Comparison of ENCODE assay signal across 13 cellular contexts in the genomic region with DNA sequence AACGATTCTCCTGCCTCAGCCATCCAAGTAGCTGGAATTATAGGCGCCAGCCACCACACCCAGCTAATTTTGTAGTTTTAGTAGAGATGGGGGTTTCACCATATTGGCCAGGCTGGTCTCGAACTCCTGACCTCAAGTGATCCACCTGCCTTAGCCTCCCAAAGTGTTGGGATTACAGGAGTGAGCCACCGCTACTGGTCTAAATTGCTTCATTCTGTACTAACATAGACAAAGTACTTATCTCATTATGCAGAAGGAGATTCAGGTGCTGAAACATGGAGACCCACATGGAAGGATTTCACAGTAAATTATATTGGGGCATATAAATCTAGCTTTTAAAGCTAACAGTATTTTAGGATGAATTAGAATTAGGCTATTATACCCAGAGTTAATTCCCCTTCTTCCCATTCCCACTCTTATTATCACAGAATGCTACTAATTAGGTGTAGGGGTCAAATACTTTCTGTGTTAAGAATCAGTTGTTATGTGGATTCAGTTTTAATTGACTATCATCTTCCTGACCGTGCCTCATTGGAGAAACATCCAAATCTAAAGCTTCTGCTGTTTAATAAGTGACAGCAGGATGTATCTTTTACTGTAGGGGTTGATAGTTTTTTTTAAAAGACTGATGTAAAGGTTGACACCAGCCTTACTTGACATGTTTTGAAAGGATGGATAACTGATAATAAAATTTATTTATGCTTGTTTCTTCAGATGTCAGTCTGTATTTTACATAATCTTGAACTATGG. TPM values are rescaled to one million over a fixed set of nuclear protein-coding genes. Genes with fewer than 3 reads are reported as not detected.
DNase-seq lines count a peak whose midpoint lies in the region; ATAC-seq and TF ChIP-seq lines count a peak whose summit lies in the region.
"Had no signal": no experiment of that assay in that cellular context is flagged by ENCODE, and none has a peak within 500 bp of the region (broad histone marks: within the 10 kb centered on the region; RNA-seq: fewer than 3 reads in every experiment).

No MANE protein-coding gene starts in this region.

- no peaks in the 10 kb centered on the region for H3K9me3 ChIP-seq in PC-9 (ENCODE audit: insufficient read depth, low read depth)
- no peaks in the 10 kb centered on the region for H3K9me3 ChIP-seq in aorta (ENCODE audit: control insufficient read depth, low read length)
- H3K9me3 ChIP-seq: adrenal gland, ovary had no signal

- DNase-seq in activated CD4-positive, alpha-beta T cell treated with anti-CD3 and anti-CD28 coated beads, Interleukin-2, amount 10 ng/mL, durations not matched to agents 24 days and 14 days: no peak
- DNase-seq in activated CD4-positive, alpha-beta T cell treated with anti-CD3 and anti-CD28 coated beads for 1 hour: no peak
- DNase-seq in PC-9 (no peak), epithelial cell of esophagus (ENCODE audit: low read depth) (no peak), UCSD-AML1 (lab: John Stamatoyannopoulos, UW; ENCODE audit: unreplicated experiment) (no peak), dedifferentiated amniotic fluid mesenchymal stem cell (ENCODE audit: extremely low spot score) (no peak), aorta (no peak)
- no peak for DNase-seq in stimulated activated effector memory CD8-positive, alpha-beta T cell treated with anti-CD3 and anti-CD28 coated beads, Interleukin-12 subunit alpha, Interleukin-12 subunit beta, amount 100 ng/mL, for 72 hours (ENCODE audit: low spot score in 2 of 2)
- DNase-seq: adrenal gland; effector CD8-positive, alpha-beta T cell; NCI-H187; ovary; stimulated activated CD4-positive, alpha-beta T cell treated with anti-CD3 and anti-CD28 coated beads, Interleukin-4, amount 100 ng/mL, for 1 hour had no signal

- ATAC-seq in stimulated activated effector memory CD8-positive, alpha-beta T cell treated with anti-CD3 and anti-CD28 coated beads, Interleukin-12 subunit alpha, Interleukin-12 subunit beta, amount 100 ng/mL, for 72 hours: no peak
- no peak for ATAC-seq in aorta (ENCODE audit: low FRiP score)

- intact Hi-C loops in activated CD4-positive, alpha-beta T cell treated with anti-CD3 and anti-CD28 coated beads, Interleukin-2, amount 10 ng/mL, durations not matched to agents 24 days and 14 days (cut with micrococcal nuclease): loop anchor here (10.0 kb wide), 2 partner anchors 867 to 937 kb away; a partner anchor contains a TSS
- intact Hi-C loops in PC-9 (cut with micrococcal nuclease; ENCODE audit: unreplicated experiment) (loop anchor here (5.0 kb wide), 1 partner anchor 34 kb away; no protein-coding TSS in a partner anchor), aorta (cut with DNase I) (no loop called here)

- H3K4me1 Mint-ChIP-seq in activated CD4-positive, alpha-beta T cell treated with anti-CD3 and anti-CD28 coated beads, Interleukin-2, amount 10 ng/mL, durations not matched to agents 24 days and 14 days: peaks cover 38% of the 10 kb centered on the region
- peaks cover 30% of the 10 kb centered on the region for H3K4me1 Mint-ChIP-seq in stimulated activated effector memory CD8-positive, alpha-beta T cell treated with anti-CD3 and anti-CD28 coated beads, Interleukin-12 subunit alpha, Interleukin-12 subunit beta, amount 100 ng/mL, for 72 hours

- no TSS peak for BruUV-seq in PC-9 (replicated peaks; lab: Mats Ljungman, UMichigan)

- no peaks in the 10 kb centered on the region for H3K9me3 Mint-ChIP-seq in activated CD4-positive, alpha-beta T cell treated with anti-CD3 and anti-CD28 coated beads, Interleukin-2, amount 10 ng/mL, durations not matched to agents 24 days and 14 days
- no peaks in the 10 kb centered on the region for H3K9me3 Mint-ChIP-seq in stimulated activated effector memory CD8-positive, alpha-beta T cell treated with anti-CD3 and anti-CD28 coated beads, Interleukin-12 subunit alpha, Interleukin-12 subunit beta, amount 100 ng/mL, for 72 hours

- 87 to 94% methylated on average over 5 of the region's 5 CpGs for WGBS in aorta, 2 donors

- H3K27ac Mint-ChIP-seq in activated CD4-positive, alpha-beta T cell treated with anti-CD3 and anti-CD28 coated beads, Interleukin-2, amount 10 ng/mL, durations not matched to agents 24 days and 14 days: no peak overlapping the region
- H3K27ac Mint-ChIP-seq in stimulated activated effector memory CD8-positive, alpha-beta T cell treated with anti-CD3 and anti-CD28 coated beads, Interleukin-12 subunit alpha, Interleukin-12 subunit beta, amount 100 ng/mL, for 72 hours: no peak overlapping the region

- H3K4me1 ChIP-seq in PC-9 (replicated peaks; ENCODE audit: insufficient read depth): peaks cover 34% of the 10 kb centered on the region
- H3K4me1 ChIP-seq in aorta (ENCODE audit: control insufficient read depth in 1 of 2, insufficient read depth in 2 of 2, low read length in 2 of 2): no peaks in the 10 kb centered on the region

- CTCF ChIA-PET in PC-9 (lab: Charles Lee): interaction anchor here (0.6 to 0.8 kb wide), 4 partner anchors 27 to 937 kb away, joined by 3 to 7 read pairs (median 4); a partner anchor contains a TSS

- peaks cover 9% of the 10 kb centered on the region for H3K36me3 Mint-ChIP-seq in activated CD4-positive, alpha-beta T cell treated with anti-CD3 and anti-CD28 coated beads, Interleukin-2, amount 10 ng/mL, durations not matched to agents 24 days and 14 days (ENCODE audit: low read depth)
- peaks cover 11% of the 10 kb centered on the region for H3K36me3 Mint-ChIP-seq in stimulated activated effector memory CD8-positive, alpha-beta T cell treated with anti-CD3 and anti-CD28 coated beads, Interleukin-12 subunit alpha, Interleukin-12 subunit beta, amount 100 ng/mL, for 72 hours

- H3K4me3 ChIP-seq in PC-9: peak overlapping the region; percentile 90; the same call in 1 of the 2 replicates
- H3K4me3 ChIP-seq in epithelial cell of esophagus (ENCODE audit: low read length): peak overlapping the region; percentile 17
- no peak overlapping the region for H3K4me3 ChIP-seq in aorta (ENCODE audit: low read length in 2 of 2)

- peak overlapping the region; percentile 86 for H3K4me2 ChIP-seq in PC-9

- peaks cover 18% of the 10 kb centered on the region for H3F3A ChIP-seq in PC-9 (ENCODE audit: insufficient read depth, low read depth)

- H3K4me3 Mint-ChIP-seq in activated CD4-positive, alpha-beta T cell treated with anti-CD3 and anti-CD28 coated beads, Interleukin-2, amount 10 ng/mL, durations not matched to agents 24 days and 14 days: peak overlapping the region; percentile 55
- peak overlapping the region; percentile 87 for H3K4me3 Mint-ChIP-seq in stimulated activated effector memory CD8-positive, alpha-beta T cell treated with anti-CD3 and anti-CD28 coated beads, Interleukin-12 subunit alpha, Interleukin-12 subunit beta, amount 100 ng/mL, for 72 hours

- H3K36me3 ChIP-seq in PC-9 (ENCODE audit: low read depth): peaks cover 5% of the 10 kb centered on the region; the same call in 1 of the 2 replicates
- no peaks in the 10 kb centered on the region for H3K36me3 ChIP-seq in aorta (ENCODE audit: control insufficient read depth in 1 of 2, insufficient read depth in 2 of 2, low read length in 1 of 2)
- H3K36me3 ChIP-seq: adrenal gland, ovary had no signal

- no peak for TF ChIP-seq CTCF in PC-9 (conservative IDR thresholded peaks at IDR 0.05)
- TF ChIP-seq CTCF in epithelial cell of esophagus (IDR thresholded peaks at IDR 0.05; ENCODE audit: insufficient read depth, low read depth, low read length, missing control alignments): no peak

- POLR2A ChIA-PET in PC-9 (lab: Charles Lee; ENCODE audit: unreplicated experiment): interaction anchor here (0.6 to 0.7 kb wide), 2 partner anchors 9 to 56 kb away, joined by 3 read pairs; no protein-coding TSS in a partner anchor

- H3K27me3 ChIP-seq in PC-9 (ENCODE audit: insufficient read depth, low read depth) (no peaks in the 10 kb centered on the region), aorta (ENCODE audit: control insufficient read depth in 1 of 2, insufficient read depth in 2 of 2, low read length in 1 of 2) (no peaks in the 10 kb centered on the region)
- H3K27me3 ChIP-seq: adrenal gland, ovary had no signal

- H3K9me2 ChIP-seq in PC-9 (ENCODE audit: insufficient read depth): no peaks in the 10 kb centered on the region

- 0 out of 2 replicates have a peak overlapping the region, but pooled peaks have one; percentile 1 for H3K27ac ChIP-seq in PC-9
- no peak overlapping the region for H3K27ac ChIP-seq in aorta (ENCODE audit: low read depth in 1 of 2, low read length in 2 of 2)
- H3K27ac ChIP-seq: ovary had no signal

- H4K20me1 ChIP-seq in PC-9 (ENCODE audit: insufficient read depth): no peaks in the 10 kb centered on the region

- H3K79me2 ChIP-seq in PC-9 (ENCODE audit: low read depth): peaks cover 60% of the 10 kb centered on the region

- H3K27me3 Mint-ChIP-seq in activated CD4-positive, alpha-beta T cell treated with anti-CD3 and anti-CD28 coated beads, Interleukin-2, amount 10 ng/mL, durations not matched to agents 24 days and 14 days: no peaks in the 10 kb centered on the region

- no peak overlapping the region for H2AFZ ChIP-seq in PC-9

RNA-seq across cellular contexts. Expression of a gene that starts 27.2 kb away (rescaled TPM):
- 54.8 and 58.3 TPM in 2 replicates for total RNA-seq in activated CD4-positive, alpha-beta T cell treated with anti-CD3 and anti-CD28 coated beads, Interleukin-2, amount 10 ng/mL, durations not matched to agents 24 days and 14 days
- total RNA-seq in PC-9 (2021) (133 and 159 TPM in 2 replicates), aorta (10 to 100 TPM; 14.4 to 21.1 TPM)
- polyA plus RNA-seq in aorta: 10 to 100 TPM; 12.6 to 17.8 TPM

RNA-seq across cellular contexts. Expression of a gene that starts 27.6 kb away (rescaled TPM):
- total RNA-seq in activated CD4-positive, alpha-beta T cell treated with anti-CD3 and anti-CD28 coated beads, Interleukin-2, amount 10 ng/mL, durations not matched to agents 24 days and 14 days: 51.0 and 51.9 TPM in 2 replicates
- total RNA-seq in PC-9 (2021) (44.0 and 59.4 TPM in 2 replicates), aorta (10 to 100 TPM; 30.0 to 30.4 TPM)
- polyA plus RNA-seq in aorta: 10 to 100 TPM; 12.4 to 15.5 TPM

Comparison
In these comparisons a context has a peak if more than half of its experiments do, and no peak if none do; other contexts are left out.
1. H3K4me3 ChIP-seq: peak in PC-9 (single experiment) and epithelial cell of esophagus (single experiment); none in aorta (0 of 2).
2. intact Hi-C loops: an anchor here in activated CD4-positive, alpha-beta T cell treated with anti-CD3 and anti-CD28 coated beads, Interleukin-2, amount 10 ng/mL, durations not matched to agents 24 days and 14 days (10.0 kb wide) and PC-9 (5.0 kb wide); none called in aorta.